25 cellular contexts compared by ENCODE assay signal in the genomic region with DNA sequence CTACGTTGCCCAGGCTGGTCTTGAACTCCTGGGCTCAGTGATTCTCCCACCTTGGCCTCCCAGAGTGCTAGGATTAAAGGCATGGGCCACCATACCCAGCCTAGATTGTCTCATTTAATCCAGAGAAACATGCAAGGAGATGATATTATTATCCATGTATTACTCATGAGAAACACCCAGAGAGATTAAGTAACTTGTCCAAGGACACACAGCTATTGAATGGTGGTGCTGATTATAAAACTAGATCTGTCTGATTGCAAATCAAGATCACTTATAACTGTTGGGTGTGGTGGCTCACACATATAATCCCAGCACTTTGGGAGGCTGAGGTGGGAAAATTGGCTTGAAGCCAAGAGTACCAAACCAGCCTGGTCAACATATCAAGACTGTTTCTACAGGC.
DNase-seq lines count a peak whose midpoint lies in the region; ATAC-seq, FAIRE-seq and TF ChIP-seq lines count a peak whose summit lies in the region.
"Had no signal": no experiment of that assay in that cellular context is flagged by ENCODE, and none has a peak within 500 bp of the region (broad histone marks: within the 10 kb centered on the region; RNA-seq: fewer than 3 reads in every experiment).

No MANE protein-coding gene starts in this region.

- no peak overlapping the region for H3K4ac ChIP-seq in trophoblast cell (ENCODE audit: low read depth, low read length)

- H2AK5ac ChIP-seq in trophoblast cell (ENCODE audit: low read length): no peak overlapping the region

- no peaks in the 10 kb centered on the region for H3K9me3 Mint-ChIP-seq in activated CD4-positive, alpha-beta T cell treated with anti-CD3 and anti-CD28 coated beads for 36 hours (ENCODE audit: low read depth)
- no peaks in the 10 kb centered on the region for H3K9me3 Mint-ChIP-seq in activated naive CD8-positive, alpha-beta T cell treated with anti-CD3 and anti-CD28 coated beads, Interleukin-2, amount 10 ng/mL, durations not matched to agents 7 days and 5 days

- FAIRE-seq in HepG2 (lab: Jason Lieb, UNC): no peak
- FAIRE-seq: GM19239, H54, RCC 7860 had no signal

- no peak overlapping the region for H2BK12ac ChIP-seq in trophoblast cell (ENCODE audit: low read length)

- H3K9ac ChIP-seq in HepG2 (ENCODE audit: insufficient read depth, low read depth, low read length) (no peak overlapping the region), trophoblast cell (ENCODE audit: low read length) (no peak overlapping the region)

- intact Hi-C loops in activated CD4-positive, alpha-beta T cell treated with anti-CD3 and anti-CD28 coated beads for 36 hours (cut with DNase I, micrococcal nuclease): loop anchor here (5.0 kb wide), 3 partner anchors 46 to 204 kb away; no protein-coding TSS in a partner anchor
- intact Hi-C loops in HepG2 (cut with micrococcal nuclease; ENCODE audit: unreplicated experiment): no loop called here
- intact Hi-C loops in right lobe of liver (cut with DNase I): no loop called here

- ATAC-seq in activated CD4-positive, alpha-beta T cell treated with anti-CD3 and anti-CD28 coated beads for 36 hours: no peak
- ATAC-seq in HepG2 (no peak), right lobe of liver (no peak)
- no peak for ATAC-seq in activated naive CD8-positive, alpha-beta T cell treated with anti-CD3 and anti-CD28 coated beads, Interleukin-2, amount 10 ng/mL, durations not matched to agents 7 days and 5 days (ENCODE audit: low read depth)

- peaks cover 13% of the 10 kb centered on the region for H3K79me1 ChIP-seq in trophoblast cell (ENCODE audit: low read length)

- H3K27ac ChIP-seq in HepG2 (ENCODE audit: extremely low read length, insufficient read depth, low read length) (no peak overlapping the region), right lobe of liver (no peak overlapping the region), trophoblast cell (ENCODE audit: low read depth, low read length) (no peak overlapping the region)
- H3K27ac ChIP-seq: HL-60, SK-N-MC had no signal

- no peaks in the 10 kb centered on the region for H3K36me3 Mint-ChIP-seq in activated CD4-positive, alpha-beta T cell treated with anti-CD3 and anti-CD28 coated beads for 36 hours (ENCODE audit: low read depth)
- H3K36me3 Mint-ChIP-seq in activated naive CD8-positive, alpha-beta T cell treated with anti-CD3 and anti-CD28 coated beads, Interleukin-2, amount 10 ng/mL, durations not matched to agents 7 days and 5 days: no peaks in the 10 kb centered on the region

- 97% methylated on average over 1 of the region's 1 CpG for WGBS in HepG2 (ENCODE audit: low lambda C conversion rate)
- 78% methylated on average over 1 of the region's 1 CpG for WGBS in right lobe of liver (ENCODE audit: insufficient coverage, low coverage, low lambda C conversion rate, missing lambda C conversion rate)
- WGBS in trophoblast cell (ENCODE audit: extremely low coverage, insufficient coverage, insufficient read length): no CpG with 5 or more reads among the region's 1 CpG

- H3K27me3 ChIP-seq in HepG2 (ENCODE audit: control insufficient read depth in 1 of 2, insufficient read depth in 2 of 2, low read length in 2 of 2) (no peaks in the 10 kb centered on the region), right lobe of liver (no peaks in the 10 kb centered on the region), trophoblast cell (ENCODE audit: insufficient read depth, low read length) (no peaks in the 10 kb centered on the region)
- H3K27me3 ChIP-seq: MG63 had no signal

- H4K20me1 ChIP-seq in HepG2 (ENCODE audit: insufficient read depth, low read length): no peaks in the 10 kb centered on the region

- peak overlapping the region; percentile 31 for H4K91ac ChIP-seq in trophoblast cell (ENCODE audit: low read depth, low read length)

- no peak overlapping the region for H3K23ac ChIP-seq in trophoblast cell (ENCODE audit: low read length)

- peak overlapping the region; percentile 44 for H2BK120ac ChIP-seq in trophoblast cell (ENCODE audit: insufficient read depth, low read length, poor library complexity)

- no peak overlapping the region for H2BK5ac ChIP-seq in trophoblast cell (ENCODE audit: low read depth, low read length, poor library complexity)

- DNase-seq in activated CD4-positive, alpha-beta T cell treated with anti-CD3 and anti-CD28 coated beads for 36 hours: no peak
- DNase-seq in activated CD4-positive, alpha-beta T cell treated with anti-CD3 and anti-CD28 coated beads, Interleukin-2, amount 50 U/mL, for 4 hours: no peak
- DNase-seq in HepG2 (ENCODE audit: low spot score) (no peak), right lobe of liver (no peak), trophoblast cell (no peak), NCI-H345 (lab: John Stamatoyannopoulos, UW) (no peak)
- DNase-seq in activated naive CD8-positive, alpha-beta T cell treated with anti-CD3 and anti-CD28 coated beads, Interleukin-2, amount 10 ng/mL, durations not matched to agents 7 days and 5 days: no peak
- no peak for DNase-seq in activated naive CD4-positive, alpha-beta T cell (lab: John Stamatoyannopoulos, UW)
- DNase-seq: Calu3, DMS79 treated with DMSO at 0.1 percent for 48 hours, KG1, MG63, NCI-H1105 treated with DMSO at 0.1 percent for 48 hours, NCI-H146, NCI-H1930, NCI-H2107, NCI-H446, NCI-H524 treated with DMSO at 0.1 percent for 48 hours, NCI-H774, SIG-M5 had no signal

- no peaks in the 10 kb centered on the region for H3K79me2 ChIP-seq in HepG2 (ENCODE audit: insufficient read depth, low read length)
- H3K79me2 ChIP-seq in trophoblast cell (ENCODE audit: control insufficient read depth, insufficient read depth, low read length, poor library complexity): peaks cover 1% of the 10 kb centered on the region

- in situ Hi-C loops in HepG2 (cut with HindIII; ENCODE audit: extremely low pct_ligation_motif_present, low pct_unique_long_range_greater_than_20kb): no loop called here

- no peak overlapping the region for H3K4me3 Mint-ChIP-seq in activated CD4-positive, alpha-beta T cell treated with anti-CD3 and anti-CD28 coated beads for 36 hours
- H3K4me3 Mint-ChIP-seq in activated naive CD8-positive, alpha-beta T cell treated with anti-CD3 and anti-CD28 coated beads, Interleukin-2, amount 10 ng/mL, durations not matched to agents 7 days and 5 days: no peak overlapping the region

- H3K27ac Mint-ChIP-seq in activated CD4-positive, alpha-beta T cell treated with anti-CD3 and anti-CD28 coated beads for 36 hours: peak overlapping the region; percentile 19
- H3K27ac Mint-ChIP-seq in activated naive CD8-positive, alpha-beta T cell treated with anti-CD3 and anti-CD28 coated beads, Interleukin-2, amount 10 ng/mL, durations not matched to agents 7 days and 5 days: peak overlapping the region; percentile 67

- H3K4me2 ChIP-seq in HepG2 (ENCODE audit: low read depth, low read length): no peak overlapping the region
- H3K4me2 ChIP-seq in trophoblast cell (ENCODE audit: low read length): no peak overlapping the region

- CTCF ChIA-PET in activated CD4-positive, alpha-beta T cell treated with anti-CD3 and anti-CD28 coated beads for 36 hours (lab: Charles Lee): interaction anchor here (1.1 kb wide), 1 partner anchor 20 kb away, joined by 5 read pairs; no protein-coding TSS in a partner anchor
- CTCF ChIA-PET in HepG2 (lab: Yijun Ruan, JAX; ENCODE audit: low intra/inter-chr PET ratio, low total read pairs): no interaction called here

- H2AFZ ChIP-seq in HepG2 (ENCODE audit: low read length): no peak overlapping the region
- H2AFZ ChIP-seq in trophoblast cell (ENCODE audit: insufficient read depth, low read length, poor library complexity): no peak overlapping the region

- TF ChIP-seq EP300 in HepG2 (IDR thresholded peaks at IDR 0.05; ENCODE audit: low read depth in 2 of 2, low read length in 2 of 2): no peak
- TF ChIP-seq EP300 in HepG2 (CRISPR knock-in tag; IDR thresholded peaks at IDR 0.05; ENCODE audit: borderline replicate concordance): no peak

- H3K4me1 ChIP-seq in HepG2 (ENCODE audit: insufficient read depth, low read length) (peaks cover 24% of the 10 kb centered on the region), right lobe of liver (no peaks in the 10 kb centered on the region), trophoblast cell (ENCODE audit: control insufficient read depth in 1 of 2, insufficient read depth in 2 of 2, low read length in 2 of 2) (peaks cover 11 to 18% of the 10 kb centered on the region in 2 experiments)

- POLR2A ChIA-PET in activated CD4-positive, alpha-beta T cell treated with anti-CD3 and anti-CD28 coated beads for 36 hours (lab: Charles Lee): no interaction called here
- POLR2A ChIA-PET in HepG2 (lab: Yijun Ruan, JAX): interaction anchor here (1.3 kb wide), 2 partner anchors 10 to 51 kb away, joined by 5 to 6 read pairs; no protein-coding TSS in a partner anchor
- POLR2A ChIA-PET in activated naive CD8-positive, alpha-beta T cell treated with anti-CD3 and anti-CD28 coated beads, Interleukin-2, amount 10 ng/mL, durations not matched to agents 7 days and 5 days (lab: Charles Lee): interaction anchor here (0.5 to 1.3 kb wide), 5 partner anchors 9 to 144 kb away, joined by 3 to 9 read pairs (median 5); no protein-coding TSS in a partner anchor

- TF ChIP-seq POLR2A in HepG2 (IDR thresholded peaks at IDR 0.05; ENCODE audit: insufficient read depth in 1 of 2, low read depth in 2 of 2, low read length in 2 of 2): no peak
- no peak for TF ChIP-seq POLR2A in right lobe of liver (IDR thresholded peaks at IDR 0.05)

- H3K4me1 Mint-ChIP-seq in activated CD4-positive, alpha-beta T cell treated with anti-CD3 and anti-CD28 coated beads for 36 hours: peaks cover 40% of the 10 kb centered on the region
- H3K4me1 Mint-ChIP-seq in activated naive CD8-positive, alpha-beta T cell treated with anti-CD3 and anti-CD28 coated beads, Interleukin-2, amount 10 ng/mL, durations not matched to agents 7 days and 5 days: peaks cover 48% of the 10 kb centered on the region

- H3K27me3 Mint-ChIP-seq in activated CD4-positive, alpha-beta T cell treated with anti-CD3 and anti-CD28 coated beads for 36 hours: no peaks in the 10 kb centered on the region
- no peaks in the 10 kb centered on the region for H3K27me3 Mint-ChIP-seq in activated naive CD8-positive, alpha-beta T cell treated with anti-CD3 and anti-CD28 coated beads, Interleukin-2, amount 10 ng/mL, durations not matched to agents 7 days and 5 days

- no peak for TF ChIP-seq RAD21 in HepG2 (CRISPR knock-in tag; IDR thresholded peaks at IDR 0.05)

- no peak for TF ChIP-seq CTCF in HepG2 (CRISPR knock-in tag; IDR thresholded peaks at IDR 0.05)
- TF ChIP-seq CTCF in right lobe of liver (IDR thresholded peaks at IDR 0.05): no peak

- H4K12ac ChIP-seq in trophoblast cell (ENCODE audit: low read depth, low read length): no peak overlapping the region

- H3K14ac ChIP-seq in trophoblast cell (ENCODE audit: low read length): no peak overlapping the region

- H4K8ac ChIP-seq in trophoblast cell (ENCODE audit: low read depth, low read length): no peak overlapping the region

- H3K4me3 ChIP-seq in HepG2 (replicated peaks in 1 of 3; ENCODE audit: insufficient read depth in 1 of 3, low read depth in 2 of 3, low read length in 3 of 3): no peak overlapping the region
- H3K4me3 ChIP-seq in right lobe of liver: no peak overlapping the region
- H3K4me3 ChIP-seq in trophoblast cell (ENCODE audit: low read depth, low read length): no peak overlapping the region
- H3K4me3 ChIP-seq: MG63, SK-N-MC had no signal

- BruUV-seq in HepG2 (replicated peaks; lab: Mats Ljungman, UMichigan): no TSS peak

- no peak overlapping the region for H3K18ac ChIP-seq in trophoblast cell (ENCODE audit: low read length)

- H3K36me3 ChIP-seq in HepG2 (replicated peaks in 1 of 2; ENCODE audit: control insufficient read depth in 1 of 2, insufficient read depth in 2 of 2, low read length in 2 of 2): no peaks in the 10 kb centered on the region
- H3K36me3 ChIP-seq in right lobe of liver: no peaks in the 10 kb centered on the region
- H3K36me3 ChIP-seq in trophoblast cell (ENCODE audit: control insufficient read depth in 1 of 2, insufficient read depth in 2 of 2, low read length in 2 of 2): no peaks in the 10 kb centered on the region
- H3K36me3 ChIP-seq: MG63 had no signal

- no peaks in the 10 kb centered on the region for H3K9me3 ChIP-seq in HepG2 (ENCODE audit: low read length)
- H3K9me3 ChIP-seq in right lobe of liver: no peaks in the 10 kb centered on the region
- no peaks in the 10 kb centered on the region for H3K9me3 ChIP-seq in trophoblast cell (ENCODE audit: insufficient read depth, low read depth, low read length)
- H3K9me3 ChIP-seq: MG63 had no signal

Comparison
In these comparisons a context has a peak if more than half of its experiments do, and no peak if none do; other contexts are left out.
1. intact Hi-C loops: an anchor here in activated CD4-positive, alpha-beta T cell treated with anti-CD3 and anti-CD28 coated beads for 36 hours (5.0 kb wide); none called in HepG2 and right lobe of liver.